Comparison of ENCODE assay signal across 8 cellular contexts in genomic region chr18:35241523-35241804, GRCh38. TPM values are rescaled to one million over a fixed set of nuclear protein-coding genes. Genes with fewer than 3 reads are reported as not detected.
A peak's percentile ranks its signal among the peaks of the same experiment; 100 is the strongest.
DNase-seq lines count a peak whose midpoint lies in the region; ATAC-seq and TF ChIP-seq lines count a peak whose summit lies in the region.

No MANE protein-coding gene starts in this region.

- peak overlapping the region; percentile 98 for H3K27ac Mint-ChIP-seq in activated T-cell treated with anti-CD3 and anti-CD28 coated beads, Interleukin-2, amount 50 U/mL, for 72 hours
- peak overlapping the region; percentile 99 to 100 for H3K27ac Mint-ChIP-seq in activated naive CD4-positive, alpha-beta T cell treated with anti-CD3 and anti-CD28 coated beads, Interleukin-2, amount 50 U/mL, for 72 hours

- H3K4me1 ChIP-seq in tibial artery: peaks cover 0 to 22% (median 11%) of the 10 kb centered on the region in 4 donors

- intact Hi-C loops in tibial artery (cut with DNase I; ENCODE audit: low total_unique reads): loop anchor here (2.0 kb wide), 1 partner anchor 103 kb away; the partner anchor contains the start of gene ZNF24

- no peak for ATAC-seq in activated T-cell treated with anti-CD3 and anti-CD28 coated beads, Interleukin-2, amount 50 U/mL, for 72 hours (replicated peaks in 1 of 2)
- no peak for ATAC-seq in activated naive CD4-positive, alpha-beta T cell treated with anti-CD3 and anti-CD28 coated beads, Interleukin-2, amount 50 U/mL, for 72 hours
- no peak for ATAC-seq in HG02623 (IDR thresholded peaks at IDR 0.05; ENCODE audit: unreplicated experiment)
- ATAC-seq in HG03135 (IDR thresholded peaks at IDR 0.05; ENCODE audit: unreplicated experiment): no peak

- H3K36me3 ChIP-seq in tibial artery: peaks cover 40 to 41% (median 41%) of the 10 kb centered on the region in 3 donors

- H3K9me3 ChIP-seq in tibial artery: no peaks in the 10 kb centered on the region

- no peaks in the 10 kb centered on the region for H3K27me3 ChIP-seq in tibial artery

- peaks cover 11 to 24% of the 10 kb centered on the region in 2 donors for H3K9me3 Mint-ChIP-seq in activated T-cell treated with anti-CD3 and anti-CD28 coated beads, Interleukin-2, amount 50 U/mL, for 72 hours
- peaks cover 11 to 34% of the 10 kb centered on the region in 2 donors for H3K9me3 Mint-ChIP-seq in activated naive CD4-positive, alpha-beta T cell treated with anti-CD3 and anti-CD28 coated beads, Interleukin-2, amount 50 U/mL, for 72 hours

- H3K36me3 Mint-ChIP-seq in activated T-cell treated with anti-CD3 and anti-CD28 coated beads, Interleukin-2, amount 50 U/mL, for 72 hours (ENCODE audit: insufficient read depth in 2 of 2): peaks cover 36 to 42% of the 10 kb centered on the region in 2 donors
- peaks cover 46 to 53% of the 10 kb centered on the region in 2 donors for H3K36me3 Mint-ChIP-seq in activated naive CD4-positive, alpha-beta T cell treated with anti-CD3 and anti-CD28 coated beads, Interleukin-2, amount 50 U/mL, for 72 hours

- no peak for DNase-seq in activated T-cell treated with anti-CD3 and anti-CD28 coated beads, Interleukin-2, amount 50 U/mL, for 72 hours
- DNase-seq in activated T-cell treated with anti-CD3 and anti-CD28 coated beads, Interleukin-2, amount 50 U/mL, for 1 hour: no peak
- DNase-seq in activated naive CD4-positive, alpha-beta T cell treated with anti-CD3 and anti-CD28 coated beads, Interleukin-2, amount 50 U/mL, for 72 hours (ENCODE audit: low spot score in 2 of 2): no peak
- DNase-seq in kidney glomerular epithelial cell (lab: John Stamatoyannopoulos, UW): peak; percentile 43
- no peak for DNase-seq in tibial artery
- DNase-seq in MV-4-11 (lab: John Stamatoyannopoulos, UW): no peak

- H3K4me3 Mint-ChIP-seq in activated T-cell treated with anti-CD3 and anti-CD28 coated beads, Interleukin-2, amount 50 U/mL, for 72 hours: peak overlapping the region; percentile 92 to 97

- H3K27me3 Mint-ChIP-seq in activated T-cell treated with anti-CD3 and anti-CD28 coated beads, Interleukin-2, amount 50 U/mL, for 72 hours (ENCODE audit: low read depth): no peaks in the 10 kb centered on the region

- peak overlapping the region; percentile 71 to 88 for H3K4me3 ChIP-seq in tibial artery

- TF ChIP-seq CTCF in tibial artery (IDR thresholded peaks at IDR 0.05): no peak

- H3K4me1 Mint-ChIP-seq in activated T-cell treated with anti-CD3 and anti-CD28 coated beads, Interleukin-2, amount 50 U/mL, for 72 hours (ENCODE audit: low read depth): peaks cover 22% of the 10 kb centered on the region

- H3K27ac ChIP-seq in tibial artery: peak overlapping the region; percentile 97 to 98

RNA-seq across cellular contexts. Expression of gene ZNF397, which starts 0.6 kb away (rescaled TPM):
- total RNA-seq in activated T-cell treated with anti-CD3 and anti-CD28 coated beads, Interleukin-2, amount 50 U/mL, for 72 hours: 10 to 100 TPM; 18.6 to 22.4 TPM
- 10 to 100 TPM; 18.3 to 22.7 TPM for total RNA-seq in activated naive CD4-positive, alpha-beta T cell treated with anti-CD3 and anti-CD28 coated beads, Interleukin-2, amount 50 U/mL, for 72 hours

RNA-seq across cellular contexts. Expression of gene ZSCAN30, which starts 48.6 kb away (rescaled TPM):
- total RNA-seq in activated T-cell treated with anti-CD3 and anti-CD28 coated beads, Interleukin-2, amount 50 U/mL, for 72 hours: 10 to 100 TPM; 47.2 to 49.6 TPM
- 10 to 100 TPM; 17.6 to 39.6 TPM for total RNA-seq in activated naive CD4-positive, alpha-beta T cell treated with anti-CD3 and anti-CD28 coated beads, Interleukin-2, amount 50 U/mL, for 72 hours
